11 cellular contexts compared by ENCODE assay signal in the genomic region with DNA sequence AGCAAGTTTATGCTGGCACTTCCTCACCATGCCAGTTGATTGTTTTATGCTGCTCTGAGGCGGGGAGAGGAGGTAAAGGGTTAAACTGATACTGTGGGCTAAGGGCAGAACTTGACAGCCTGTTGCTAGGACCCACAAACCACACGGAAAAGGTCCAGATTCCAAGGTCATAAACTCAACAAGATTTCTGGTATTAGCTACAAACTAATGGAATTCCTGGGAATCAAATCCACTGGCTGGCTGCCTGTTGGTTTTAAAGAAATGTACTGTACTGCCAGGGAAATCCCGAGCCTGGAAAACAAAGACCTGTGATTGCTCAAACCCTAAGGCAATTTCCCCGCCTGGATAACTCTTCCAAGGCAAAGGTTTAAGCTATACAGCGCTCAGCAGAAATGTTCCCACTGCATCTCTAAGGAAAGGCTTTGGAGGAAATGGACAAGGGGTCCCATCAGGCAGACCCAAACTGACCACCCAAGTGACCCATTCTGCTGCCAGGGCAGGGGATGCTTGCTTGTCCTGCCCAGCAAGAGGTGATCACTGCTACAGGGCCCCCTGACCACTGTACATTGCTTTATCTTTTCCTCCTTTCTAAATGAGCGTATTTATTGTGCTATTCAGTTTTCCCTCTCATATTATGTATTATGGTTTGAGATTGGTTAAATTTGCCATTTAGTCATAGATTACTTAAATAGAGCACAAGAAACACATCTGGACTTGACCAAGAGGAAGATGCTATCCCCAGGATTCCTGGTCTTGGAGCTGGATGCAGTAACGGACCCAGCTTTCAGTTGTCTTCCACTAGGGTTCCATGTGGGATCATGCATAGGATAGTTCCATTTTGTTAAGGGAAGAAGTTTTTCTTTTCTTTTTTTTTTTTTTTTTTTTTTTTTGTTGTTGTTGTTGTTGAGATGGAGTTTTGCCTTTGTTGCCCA.
DNase-seq lines count a peak whose midpoint lies in the region; ATAC-seq and TF ChIP-seq lines count a peak whose summit lies in the region.
"Had no signal": no experiment of that assay in that cellular context is flagged by ENCODE, and none has a peak within 500 bp of the region (broad histone marks: within the 10 kb centered on the region; RNA-seq: fewer than 3 reads in every experiment).

No MANE protein-coding gene starts in this region.

- H3K4me1 ChIP-seq in left ventricle myocardium inferior, result peaks cover 27% of the 10 kb centered on the region

- no peaks in the 10 kb centered on the region for H3K9me3 ChIP-seq in left ventricle myocardium inferior (replicated peaks)
- H3K9me3 ChIP-seq: neutrophil had no signal

- H3K27ac ChIP-seq in left ventricle myocardium inferior (replicated peaks), result peak overlapping the region; percentile 61
- H3K27ac ChIP-seq: neutrophil had no signal

- DNase-seq in ELF-1 (ENCODE audit: low read depth, low spot score), result peak; percentile 82
- DNase-seq in amniotic epithelial cell (ENCODE audit: low read depth), result peak; percentile 98
- DNase-seq in left ventricle myocardium inferior, result no peak
- peak; percentile 86 for DNase-seq in pulmonary artery endothelial cell (ENCODE audit: low read depth, low spot score)
- no peak for DNase-seq in 8988T
- no peak for DNase-seq in GDM1 (lab: John Stamatoyannopoulos, UW)
- DNase-seq: DND-41; effector CD8-positive, alpha-beta T cell had no signal

- no peak for TF ChIP-seq CTCF in left ventricle myocardium inferior (IDR thresholded peaks at IDR 0.05; ENCODE audit: borderline replicate concordance)

- intact Hi-C loops in left ventricle myocardium inferior (cut with micrococcal nuclease), result no loop called here

- no peak overlapping the region for H3K4me3 ChIP-seq in left ventricle myocardium inferior

- no peaks in the 10 kb centered on the region for H3K27me3 ChIP-seq in left ventricle myocardium inferior (ENCODE audit: low read depth)
- H3K27me3 ChIP-seq: neutrophil had no signal

- peaks cover 5% of the 10 kb centered on the region for H3K36me3 ChIP-seq in left ventricle myocardium inferior

- ATAC-seq in HG03457 (IDR thresholded peaks at IDR 0.05; ENCODE audit: unreplicated experiment) (no peak), GM18868 (IDR thresholded peaks at IDR 0.05; ENCODE audit: unreplicated experiment) (no peak)

Comparison
In these comparisons a context has a peak if more than half of its experiments do, and no peak if none do; other contexts are left out.
1. DNase-seq: peak in ELF-1 (single experiment), amniotic epithelial cell (single experiment) and pulmonary artery endothelial cell (single experiment); none in left ventricle myocardium inferior (single experiment), 8988T (single experiment) and GDM1 (single experiment).